In the genomic region with DNA sequence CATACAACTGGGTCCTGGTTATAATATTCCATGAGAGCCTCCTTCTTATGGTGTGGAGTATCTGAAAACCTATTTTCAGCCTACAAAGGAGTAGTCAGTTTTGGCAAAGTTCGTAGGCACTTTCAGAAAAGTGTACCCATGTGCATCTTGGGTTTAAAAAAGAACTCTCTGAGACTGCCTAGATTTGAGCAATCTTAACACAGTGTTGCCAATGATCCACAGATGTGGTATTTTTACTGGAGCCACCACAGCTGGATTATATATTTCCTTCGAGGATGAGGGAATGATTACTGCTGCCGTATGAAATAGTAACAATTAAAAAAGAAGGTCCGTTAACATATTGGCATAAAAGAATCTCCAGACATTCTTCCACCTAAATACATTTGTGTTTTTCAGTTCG, we compare ENCODE assay signal across 14 cellular contexts. TPM values are rescaled to one million over a fixed set of nuclear protein-coding genes. Genes with fewer than 3 reads are reported as not detected.
DNase-seq lines count a peak whose midpoint lies in the region; ATAC-seq and TF ChIP-seq lines count a peak whose summit lies in the region.
"Had no signal": no experiment of that assay in that cellular context is flagged by ENCODE, and none has a peak within 500 bp of the region (broad histone marks: within the 10 kb centered on the region; RNA-seq: fewer than 3 reads in every experiment).

No MANE protein-coding gene starts in this region.

- 17% methylated on average over 5 of the region's 5 CpGs for WGBS in mammary epithelial cell (ENCODE audit: low coverage, missing lambda C conversion rate)
- WGBS in iPS DF 6.9 (ENCODE audit: insufficient coverage, insufficient read length), result no CpG with 5 or more reads among the region's 5 CpGs

- H3K27me3 Mint-ChIP-seq in activated T-cell treated with anti-CD3 and anti-CD28 coated beads, Interleukin-2, amount 50 U/mL, for 4 hours (ENCODE audit: low read depth), result peaks cover 37% of the 10 kb centered on the region

- peaks cover 1% of the 10 kb centered on the region for H3K4me1 Mint-ChIP-seq in activated T-cell treated with anti-CD3 and anti-CD28 coated beads, Interleukin-2, amount 50 U/mL, for 4 hours (ENCODE audit: low read depth)
- H3K4me1 Mint-ChIP-seq: memory B cell had no signal

- no peaks in the 10 kb centered on the region for H3K36me3 ChIP-seq in mammary epithelial cell (ENCODE audit: insufficient read depth, low read length)
- no peaks in the 10 kb centered on the region for H3K36me3 ChIP-seq in iPS DF 6.9 (ENCODE audit: control insufficient read depth, insufficient read depth, low read length)
- no peaks in the 10 kb centered on the region for H3K36me3 ChIP-seq in gastrocnemius medialis

- CTCF ChIA-PET in mammary epithelial cell (lab: Charles Lee; ENCODE audit: low non-redundant PET), result interaction anchor here (0.6 kb wide), 1 partner anchor 171 kb away, joined by 5 read pairs; no protein-coding TSS in a partner anchor

- no peak for TF ChIP-seq POLR2A in gastrocnemius medialis (IDR thresholded peaks at IDR 0.05)

- H2AFZ ChIP-seq in mammary epithelial cell (ENCODE audit: low read depth, low read length), result peak overlapping the region; percentile 89

- DNase-seq in GM03348 (ENCODE audit: low spot score), result peak; percentile 36
- no peak for DNase-seq in mammary epithelial cell
- DNase-seq in iPS DF 6.9 (ENCODE audit: low read depth, low spot score), result no peak
- DNase-seq in gastrocnemius medialis, result no peak
- DNase-seq in activated T-cell treated with anti-CD3 and anti-CD28 coated beads, Interleukin-2, amount 50 U/mL, for 4 hours, result no peak
- DNase-seq in NCI-H2196 treated with DMSO at 0.1 percent for 48 hours (lab: John Stamatoyannopoulos, UW; ENCODE audit: unreplicated experiment), result no peak
- DNase-seq: activated CD8-positive, alpha-beta memory T cell treated with anti-CD3 and anti-CD28 coated beads, Interleukin-2, amount 50 U/mL, for 4 hours; CD8-positive, alpha-beta T cell; NCI-H2081; stimulated activated CD4-positive, alpha-beta T cell treated with anti-CD3 and anti-CD28 coated beads, Interleukin-4, amount 100 ng/mL, for 1 hour had no signal

- H3K27me3 ChIP-seq in mammary epithelial cell (ENCODE audit: insufficient read depth, low read length) (no peaks in the 10 kb centered on the region), iPS DF 6.9 (ENCODE audit: control insufficient read depth, insufficient read depth, low read length) (no peaks in the 10 kb centered on the region; the same call in 1 of the 2 replicates), gastrocnemius medialis (peaks cover 0 to 4% (median 2%) of the 10 kb centered on the region in 3 donors)

- H3K79me2 ChIP-seq in mammary epithelial cell (ENCODE audit: insufficient read depth, low read length), result peaks cover 55% of the 10 kb centered on the region

- peak overlapping the region; percentile 52 for H3K27ac ChIP-seq in mammary epithelial cell (ENCODE audit: insufficient read depth, low read depth, low read length)
- no peak overlapping the region for H3K27ac ChIP-seq in iPS DF 6.9 (ENCODE audit: low read length)
- H3K27ac ChIP-seq in gastrocnemius medialis, result peak overlapping the region in 2 of 4 donors; percentile 50 to 66
- H3K27ac ChIP-seq: HL-60 had no signal

- no peaks in the 10 kb centered on the region for H3K9me3 Mint-ChIP-seq in activated T-cell treated with anti-CD3 and anti-CD28 coated beads, Interleukin-2, amount 50 U/mL, for 4 hours
- H3K9me3 Mint-ChIP-seq: CD8-positive, alpha-beta T cell; memory B cell had no signal

- intact Hi-C loops in mammary epithelial cell (cut with micrococcal nuclease), result no loop called here
- intact Hi-C loops in gastrocnemius medialis (cut with DNase I; ENCODE audit: low total_unique reads), result no loop called here

- dilution Hi-C loops in mammary epithelial cell (cut with HindIII; ENCODE audit: low sequenced_read_pairs), result no loop called here

- peak overlapping the region; percentile 71 to 77 (median 72) for H3K4me3 ChIP-seq in mammary epithelial cell (replicated peaks in 1 of 3; ENCODE audit: insufficient read depth in 1 of 3, low read depth in 2 of 3, low read length in 3 of 3)
- peak overlapping the region; percentile 51; the same call in 1 of the 2 replicates for H3K4me3 ChIP-seq in iPS DF 6.9 (ENCODE audit: low read length)
- H3K4me3 ChIP-seq in gastrocnemius medialis, result peak overlapping the region; percentile 58 to 64 (median 58)

- peak overlapping the region; percentile 84 for H3K4me2 ChIP-seq in mammary epithelial cell (ENCODE audit: insufficient read depth, low read depth, low read length)

- TF ChIP-seq CTCF in mammary epithelial cell (conservative IDR thresholded peaks at IDR 0.05 in 1 of 2, IDR thresholded peaks at IDR 0.05 in 1 of 2; ENCODE audit: extremely low read depth in 1 of 2, insufficient read depth in 1 of 2, low read depth in 1 of 2, low read length in 2 of 2) (no peak), gastrocnemius medialis (IDR thresholded peaks at IDR 0.05 in 4 of 5, conservative IDR thresholded peaks at IDR 0.05 in 1 of 5) (no peak)

- no peaks in the 10 kb centered on the region for H3K36me3 Mint-ChIP-seq in activated T-cell treated with anti-CD3 and anti-CD28 coated beads, Interleukin-2, amount 50 U/mL, for 4 hours (ENCODE audit: insufficient read depth)
- H3K36me3 Mint-ChIP-seq: CD8-positive, alpha-beta T cell; memory B cell had no signal

- no peaks in the 10 kb centered on the region for H4K20me1 ChIP-seq in mammary epithelial cell (ENCODE audit: insufficient read depth, low read length)

- ATAC-seq in gastrocnemius medialis, result peak in 1 of 2 donors; percentile 14
- no peak for ATAC-seq in GM21360 (IDR thresholded peaks at IDR 0.05; ENCODE audit: unreplicated experiment)
- ATAC-seq in esophagus mucosa, result no peak
- no peak for ATAC-seq in activated T-cell treated with anti-CD3 and anti-CD28 coated beads, Interleukin-2, amount 50 U/mL, for 4 hours
- ATAC-seq: CD8-positive, alpha-beta T cell had no signal

- H3K9ac ChIP-seq in mammary epithelial cell (ENCODE audit: insufficient read depth, low read length), result peak overlapping the region; percentile 80

- in situ Hi-C loops in mammary epithelial cell (cut with MboI; ENCODE audit: low sequenced_read_pairs in 2 of 2), result no loop called here
- in situ Hi-C loops in gastrocnemius medialis (cut with MboI; ENCODE audit: low sequenced_read_pairs in 4 of 4), result no loop called here

- no peaks in the 10 kb centered on the region for H3K9me3 ChIP-seq in mammary epithelial cell (replicated peaks; ENCODE audit: insufficient read depth, low read length)
- no peaks in the 10 kb centered on the region for H3K9me3 ChIP-seq in iPS DF 6.9 (ENCODE audit: control insufficient read depth, insufficient read depth, low read length)
- H3K9me3 ChIP-seq in gastrocnemius medialis, result no peaks in the 10 kb centered on the region

- H3K4me1 ChIP-seq in mammary epithelial cell (ENCODE audit: insufficient read depth, low read length) (peaks cover 18% of the 10 kb centered on the region), iPS DF 6.9 (ENCODE audit: control insufficient read depth, insufficient read depth, low read length) (no peaks in the 10 kb centered on the region), gastrocnemius medialis (peaks cover 6 to 8% of the 10 kb centered on the region in 2 donors)

- H3K4me3 Mint-ChIP-seq in activated T-cell treated with anti-CD3 and anti-CD28 coated beads, Interleukin-2, amount 50 U/mL, for 4 hours, result no peak overlapping the region
- H3K4me3 Mint-ChIP-seq: CD8-positive, alpha-beta T cell; memory B cell had no signal

- no TSS peak for BruUV-seq in mammary epithelial cell (replicated peaks; lab: Mats Ljungman, UMichigan)

RNA-seq across cellular contexts. Expression of gene PALM2AKAP2, which starts 1.1 kb away (rescaled TPM):
- total RNA-seq in mammary epithelial cell (10 to 100 TPM; 22.3 to 49.0 TPM), gastrocnemius medialis (1 to 10 TPM in 2 of 4 donors, under 1 TPM in 2; 0.15 to 1.4 (median 1.0) TPM), esophagus mucosa (0.88 TPM)
- polyA plus RNA-seq in mammary epithelial cell, result 3.7 TPM
- polyA minus RNA-seq in mammary epithelial cell, result 28.5 TPM
- total RNA-seq in activated T-cell treated with anti-CD3 and anti-CD28 coated beads, Interleukin-2, amount 50 U/mL, for 4 hours, result under 1 TPM in 1 of 3 donors, not detected in 2; 0.27 TPM
- total RNA-seq: CD8-positive, alpha-beta T cell had no signal

Comparison
In these comparisons a context has a peak if more than half of its experiments do, and no peak if none do; other contexts are left out.
1. RNA of gene PALM2AKAP2, which starts 1.1 kb away (total RNA-seq): 22.3 to 49.0 TPM in mammary epithelial cell; 0.15 to 1.4 TPM in gastrocnemius medialis, 0.88 TPM in esophagus mucosa (single experiment) and 0.27 TPM in activated T-cell treated with anti-CD3 and anti-CD28 coated beads, Interleukin-2, amount 50 U/mL, for 4 hours; every median in the first group is over 4 times any median in the second.
2. Peak in every context shown above with its lines, with median percentiles within 50 percentile points of each other: H3K4me3 ChIP-seq.